ENCODE assay signal across 8 cellular contexts in genomic region chr22:46045459-46046298, GRCh38.
DNase-seq lines count a peak whose midpoint lies in the region; ATAC-seq, FAIRE-seq and TF ChIP-seq lines count a peak whose summit lies in the region.

No MANE protein-coding gene starts in this region.

- peak overlapping the region; percentile 79 to 82 (median 79) for H3K4me3 Mint-ChIP-seq in nephron

- FAIRE-seq in urothelium cell line (lab: Jason Lieb, UNC) = no peak

- TF ChIP-seq CTCF in RWPE2 (IDR thresholded peaks at IDR 0.05; ENCODE audit: poor library complexity, severe bottlenecking) = no peak
- TF ChIP-seq CTCF in esophagus squamous epithelium (IDR thresholded peaks at IDR 0.05) = no peak
- no peak for TF ChIP-seq CTCF in nephron (IDR thresholded peaks at IDR 0.05; ENCODE audit: unreplicated experiment in 3 of 3)

- H3K27ac ChIP-seq in RWPE2 (ENCODE audit: poor library complexity, severe bottlenecking) = peak overlapping the region; percentile 87
- peak overlapping the region; percentile 93 to 100 (median 99) for H3K27ac ChIP-seq in esophagus squamous epithelium

- H3K9me3 Mint-ChIP-seq in nephron = no peaks in the 10 kb centered on the region

- H3K4me3 ChIP-seq in RWPE2 (ENCODE audit: severe bottlenecking) (peak overlapping the region; percentile 36), esophagus squamous epithelium (peak overlapping the region; percentile 56 to 84 (median 76))

- no peaks in the 10 kb centered on the region for H3K9me3 ChIP-seq in RWPE2 (ENCODE audit: severe bottlenecking)
- no peaks in the 10 kb centered on the region for H3K9me3 ChIP-seq in esophagus squamous epithelium

- peaks cover 40% of the 10 kb centered on the region for H3K4me1 ChIP-seq in RWPE2 (ENCODE audit: insufficient read depth, poor library complexity, severe bottlenecking)
- H3K4me1 ChIP-seq in esophagus squamous epithelium = peaks cover 63 to 94% (median 65%) of the 10 kb centered on the region in 3 donors

- no peaks in the 10 kb centered on the region for H3K27me3 Mint-ChIP-seq in nephron (ENCODE audit: low read depth)

- peaks cover 17% of the 10 kb centered on the region for H3K4me1 Mint-ChIP-seq in nephron

- DNase-seq in Ammon's horn (ENCODE audit: low spot score) (peak; percentile 77), RWPE2 (ENCODE audit: low spot score) (peak; percentile 57), esophagus squamous epithelium (lab: John Stamatoyannopoulos, UW) (no peak), urothelium cell line (ENCODE audit: low spot score) (no peak)
- no peak for DNase-seq in stimulated activated CD4-positive, alpha-beta T cell treated with anti-CD3 and anti-CD28 coated beads, Interleukin-12 subunit alpha, Interleukin-12 subunit beta, amount 100 ng/mL, for 4 hours

- H3K36me3 ChIP-seq in RWPE2 (ENCODE audit: low read depth) (no peaks in the 10 kb centered on the region), esophagus squamous epithelium (no peaks in the 10 kb centered on the region)

- 14 to 18% methylated on average over 1 to 4 of the region's 12 CpGs for WGBS in esophagus squamous epithelium, 2 donors

- H3K27me3 ChIP-seq in RWPE2 (ENCODE audit: insufficient read depth, poor library complexity, severe bottlenecking) = no peaks in the 10 kb centered on the region
- H3K27me3 ChIP-seq in esophagus squamous epithelium = no peaks in the 10 kb centered on the region

- no peak for ATAC-seq in RWPE2 (ENCODE audit: low read depth)
- ATAC-seq in GM21529 (IDR thresholded peaks at IDR 0.05; ENCODE audit: unreplicated experiment) = no peak
- no peak for ATAC-seq in GM21737 (IDR thresholded peaks at IDR 0.05; ENCODE audit: unreplicated experiment)

- H3K27ac Mint-ChIP-seq in nephron = peak overlapping the region; percentile 37 to 74 (median 59)

- TF ChIP-seq POLR2A in esophagus squamous epithelium (IDR thresholded peaks at IDR 0.05) = no peak

- intact Hi-C loops in esophagus squamous epithelium (cut with DNase I) = no loop called here

- no peaks in the 10 kb centered on the region for H3K36me3 Mint-ChIP-seq in nephron (ENCODE audit: low read depth)

Comparison
In these comparisons a context has a peak if more than half of its experiments do, and no peak if none do; other contexts are left out.
1. DNase-seq: peak in Ammon's horn (single experiment) and RWPE2 (single experiment); none in esophagus squamous epithelium (single experiment), urothelium cell line (single experiment) and stimulated activated CD4-positive, alpha-beta T cell treated with anti-CD3 and anti-CD28 coated beads, Interleukin-12 subunit alpha, Interleukin-12 subunit beta, amount 100 ng/mL, for 4 hours (single experiment).